1 cellular context compared by ENCODE assay signal in genomic region chr7:101390901-101391301, GRCh38.
TF ChIP-seq lines count a peak whose summit lies in the region.

No MANE protein-coding gene starts in this region.

TF ChIP-seq in GM12878, 131 proteins besides CTCF, POLR2A, EP300 and RAD21 (continued from another document and continues in another):
- TF ChIP-seq CHD2 (IDR thresholded peaks at IDR 0.05; ENCODE audit: borderline replicate concordance, low read depth, low read length) (peak; percentile 84), BCL11A (IDR thresholded peaks at IDR 0.05; ENCODE audit: low read depth, low read length) (peak; percentile 78), PAX5 (IDR thresholded peaks at IDR 0.05; ENCODE audit: borderline replicate concordance, low read depth, low read length) (peak; percentile 85; the same call in 1 of the 2 replicates), ZBTB4 (CRISPR knock-in tag; IDR thresholded peaks at IDR 0.05) (no peak), E4F1 (IDR thresholded peaks at IDR 0.05; ENCODE audit: borderline replicate concordance, partially characterized antibody) (no peak), GABPA (IDR thresholded peaks at IDR 0.05; ENCODE audit: low read depth) (no peak), RBBP5 (conservative IDR thresholded peaks at IDR 0.05) (no peak), POLR2AphosphoS2 (IDR thresholded peaks at IDR 0.05; ENCODE audit: low read depth, low read length) (no peak), ESRRA (IDR thresholded peaks at IDR 0.05; ENCODE audit: low read length) (no peak), JUND (IDR thresholded peaks at IDR 0.05; ENCODE audit: low read depth, low read length) (no peak), ZNF217 (IDR thresholded peaks at IDR 0.05) (no peak), MTA2 (IDR thresholded peaks at IDR 0.05; ENCODE audit: low read depth) (peak; percentile 23; the same call in 1 of the 2 replicates), BHLHE40 (IDR thresholded peaks at IDR 0.05; ENCODE audit: borderline replicate concordance in 1 of 2, low read depth in 2 of 2, low read length in 1 of 2) (peak; percentile 47 to 56; a peak in 3 of 4 replicates), RCOR1 (conservative IDR thresholded peaks at IDR 0.05; ENCODE audit: low read depth, low read length) (no peak), RB1 (IDR thresholded peaks at IDR 0.05; ENCODE audit: borderline replicate concordance) (no peak), SREBF2 (IDR thresholded peaks at IDR 0.05; ENCODE audit: low read length) (no peak), ELK1 (IDR thresholded peaks at IDR 0.05; ENCODE audit: low read depth, low read length) (0 out of 2 replicates have a peak, but pooled peaks have one; percentile 39), NR2C1 (IDR thresholded peaks at IDR 0.05) (peak; percentile 81), HDAC6 (IDR thresholded peaks at IDR 0.05; ENCODE audit: unreplicated experiment) (no peak), CUX1 (IDR thresholded peaks at IDR 0.05; ENCODE audit: insufficient replicate concordance, low read depth, low read length) (no peak), MLLT1 (IDR thresholded peaks at IDR 0.05) (peak; percentile 85), NR2F1 (conservative IDR thresholded peaks at IDR 0.05) (peak; percentile 99), TBL1XR1 (IDR thresholded peaks at IDR 0.05; ENCODE audit: low read depth, low read length) (peak; percentile 77), PBX3 (IDR thresholded peaks at IDR 0.05; ENCODE audit: insufficient replicate concordance, low read depth, low read length) (no peak), MXI1 (IDR thresholded peaks at IDR 0.05; ENCODE audit: low read depth, low read length) (no peak), SMAD1 (IDR thresholded peaks at IDR 0.05; ENCODE audit: low read depth, partially characterized antibody) (no peak), BCL3 (IDR thresholded peaks at IDR 0.05; ENCODE audit: borderline replicate concordance, insufficient read depth, low read depth, low read length, poor library complexity, severe bottlenecking) (no peak), EED (IDR thresholded peaks at IDR 0.05; ENCODE audit: low read depth) (peak; percentile 58), CBX3 (IDR thresholded peaks at IDR 0.05; ENCODE audit: borderline replicate concordance, low read depth) (no peak), RELA (IDR thresholded peaks at IDR 0.05; ENCODE audit: borderline replicate concordance, partially characterized antibody) (no peak), SRF (IDR thresholded peaks at IDR 0.05; ENCODE audit: low read depth in 2 of 2, low read length in 2 of 2) (no peak), HSF1 (IDR thresholded peaks at IDR 0.05; ENCODE audit: low read depth, low read length) (no peak), USF1 (IDR thresholded peaks at IDR 0.05; ENCODE audit: borderline replicate concordance, extremely low read length, insufficient read depth, low read depth, low read length) (no peak), CBFB (IDR thresholded peaks at IDR 0.05; ENCODE audit: low read depth) (peak; percentile 83; the same call in 1 of the 2 replicates), ZBTB11 (CRISPR knock-in tag; IDR thresholded peaks at IDR 0.05) (no peak), ZNF622 (IDR thresholded peaks at IDR 0.05) (no peak)
